In the genomic region with DNA sequence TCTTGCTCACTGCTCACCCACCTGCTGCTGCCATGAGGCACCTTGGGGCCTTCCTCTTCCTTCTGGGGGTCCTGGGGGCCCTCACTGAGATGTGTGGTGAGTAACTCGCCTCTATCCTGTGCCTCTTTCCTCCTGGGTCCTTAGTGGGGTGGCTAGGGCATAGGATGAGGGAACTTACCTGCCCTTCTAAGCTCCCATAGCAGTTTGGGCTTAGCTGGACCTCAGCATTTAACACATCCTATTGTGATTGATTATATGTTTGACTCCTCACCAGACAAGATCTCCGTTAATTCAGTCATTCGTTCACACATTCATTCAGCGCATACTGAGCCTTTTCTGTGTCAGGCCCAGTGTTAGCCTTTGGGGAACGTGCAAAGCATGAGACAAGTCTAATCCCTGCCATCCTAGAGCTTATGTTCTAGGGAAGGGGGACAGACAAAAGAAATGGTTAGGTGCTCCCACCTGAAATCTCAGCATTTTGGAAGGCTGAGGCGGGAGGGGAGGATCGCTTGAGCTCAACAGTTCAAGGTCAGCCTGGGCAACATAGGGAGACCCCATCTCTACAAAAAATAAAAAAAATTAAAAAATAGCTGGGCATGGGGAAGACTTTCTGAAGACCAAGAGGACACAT, we compare ENCODE assay signal across 8 cellular contexts. TPM values are rescaled to one million over a fixed set of nuclear protein-coding genes. Genes with fewer than 3 reads are reported as not detected.
DNase-seq lines count a peak whose midpoint lies in the region; ATAC-seq and TF ChIP-seq lines count a peak whose summit lies in the region.

No MANE protein-coding gene starts in this region.

- no peaks in the 10 kb centered on the region for H3K36me3 ChIP-seq in BJ (ENCODE audit: control insufficient read depth, insufficient read depth, low read length)
- H3K36me3 ChIP-seq in MM.1S (replicated peaks; ENCODE audit: insufficient read depth, low read length) = no peaks in the 10 kb centered on the region
- H3K36me3 ChIP-seq in ectodermal cell (ENCODE audit: control insufficient read depth, insufficient read depth, low read length) = peaks cover 10% of the 10 kb centered on the region

- no peaks in the 10 kb centered on the region for H3K9me3 Mint-ChIP-seq in nephron progenitor cell

- peaks cover 44% of the 10 kb centered on the region for H3K4me1 ChIP-seq in MM.1S (ENCODE audit: low read length)
- peaks cover 18% of the 10 kb centered on the region for H3K4me1 ChIP-seq in ectodermal cell (ENCODE audit: control insufficient read depth, insufficient read depth, low read length)

- WGBS in ectodermal cell, 2 experiments = 76 to 77% methylated on average over 6 to 7 of the region's 7 CpGs

- H3K27ac Mint-ChIP-seq in nephron progenitor cell = peak overlapping the region; percentile 69

- no peaks in the 10 kb centered on the region for H4K20me1 ChIP-seq in MM.1S (ENCODE audit: insufficient read depth, low read length)

- H3K27me3 Mint-ChIP-seq in nephron progenitor cell (ENCODE audit: low read depth, poor library complexity) = no peaks in the 10 kb centered on the region

- peaks cover 39% of the 10 kb centered on the region for H3F3A ChIP-seq in MM.1S (ENCODE audit: insufficient read depth, low read length)

- H3K4me1 Mint-ChIP-seq in nephron progenitor cell = peaks cover 54% of the 10 kb centered on the region

- POLR2A ChIA-PET in BJ (lab: Charles Lee) = no interaction called here

- peak overlapping the region; percentile 98 for H3K4me2 ChIP-seq in MM.1S (ENCODE audit: low read depth, low read length)

- H3K36me3 Mint-ChIP-seq in nephron progenitor cell (ENCODE audit: low read depth) = peaks cover 7% of the 10 kb centered on the region

- H3K4me3 Mint-ChIP-seq in nephron progenitor cell = peak overlapping the region; percentile 91

- H3K27ac ChIP-seq in MM.1S (ENCODE audit: low read length) = peak overlapping the region; percentile 90
- H3K27ac ChIP-seq in ectodermal cell (ENCODE audit: insufficient read depth, low read depth, low read length, poor library complexity, severe bottlenecking) = peak overlapping the region; percentile 97

- H3K79me2 ChIP-seq in MM.1S (ENCODE audit: low read length) = peaks cover 17% of the 10 kb centered on the region

- H3K9me3 ChIP-seq in MM.1S (replicated peaks; ENCODE audit: insufficient read depth, low read length) = no peaks in the 10 kb centered on the region
- no peaks in the 10 kb centered on the region for H3K9me3 ChIP-seq in ectodermal cell (ENCODE audit: control insufficient read depth, low read length)

- H3K27me3 ChIP-seq in BJ (ENCODE audit: control insufficient read depth, insufficient read depth, low read length) (no peaks in the 10 kb centered on the region), MM.1S (replicated peaks; ENCODE audit: insufficient read depth, low read length) (no peaks in the 10 kb centered on the region), ectodermal cell (ENCODE audit: control insufficient read depth, insufficient read depth, low read length, poor library complexity, severe bottlenecking) (no peaks in the 10 kb centered on the region)

- H3K9ac ChIP-seq in MM.1S (ENCODE audit: low read length) = peak overlapping the region; percentile 76

- ATAC-seq in GM18873 (IDR thresholded peaks at IDR 0.05; ENCODE audit: low FRiP score, unreplicated experiment) (no peak), GM21786 (IDR thresholded peaks at IDR 0.05; ENCODE audit: unreplicated experiment) (no peak)

- H3K9me2 ChIP-seq in MM.1S (replicated peaks; ENCODE audit: insufficient read depth, low read length) = no peaks in the 10 kb centered on the region

- peak overlapping the region; percentile 91; the same call in 1 of the 2 replicates for H2AFZ ChIP-seq in MM.1S (ENCODE audit: low read length)

- DNase-seq in BJ (ENCODE audit: low read depth) = no peak
- DNase-seq in MM.1S = no peak
- DNase-seq in nephron progenitor cell = no peak
- no peak for DNase-seq in activated CD4-positive, CD25-positive, alpha-beta regulatory T cell (lab: John Stamatoyannopoulos, UW)
- DNase-seq in NCI-H2196 (lab: John Stamatoyannopoulos, UW; ENCODE audit: unreplicated experiment) = no peak

- no peak for TF ChIP-seq CTCF in BJ (IDR thresholded peaks at IDR 0.05; ENCODE audit: insufficient read depth, low read depth, low read length)
- TF ChIP-seq CTCF in MM.1S (IDR thresholded peaks at IDR 0.05; ENCODE audit: low read length) = no peak
- no peak for TF ChIP-seq CTCF in nephron progenitor cell (IDR thresholded peaks at IDR 0.05)

- CTCF ChIA-PET in BJ (lab: Yijun Ruan, JAX) = interaction anchor here (0.5 to 3.2 kb wide), 3 partner anchors 17 to 353 kb away, joined by 4 to 13 read pairs (median 11); partner anchors contain the start of gene PES1

- peak overlapping the region; percentile 39; the same call in 1 of the 2 replicates for H3K4me3 ChIP-seq in BJ (ENCODE audit: low read depth, low read length)
- peak overlapping the region; percentile 75 for H3K4me3 ChIP-seq in MM.1S (ENCODE audit: low read length)
- H3K4me3 ChIP-seq in ectodermal cell (ENCODE audit: insufficient read depth, low read depth, low read length) = peak overlapping the region; percentile 41

RNA-seq across cellular contexts. Expression of gene TCN2, which starts 0.4 kb away (rescaled TPM):
- 9.1 and 15.8 TPM in 2 replicates for polyA plus RNA-seq in BJ (2011; rRNA removed)
- 3.0 and 3.9 TPM in 2 replicates for polyA minus RNA-seq in BJ (2011; rRNA and poly(A)+ RNA removed)
- polyA plus RNA-seq in ectodermal cell (2013, experiment 1 of 4) = 35.1 TPM
- 31.4 TPM for polyA plus RNA-seq in ectodermal cell (2013, experiment 2 of 4)
- 23.6 TPM for polyA plus RNA-seq in ectodermal cell (2013, experiment 3 of 4)
- 27.6 TPM for polyA plus RNA-seq in ectodermal cell (2013, experiment 4 of 4)

RNA-seq across cellular contexts. Expression of gene PES1, which starts 15.7 kb away (rescaled TPM):
- polyA plus RNA-seq in BJ (2011; rRNA removed) = 89.2 and 109 TPM in 2 replicates
- polyA minus RNA-seq in BJ (2011; rRNA and poly(A)+ RNA removed) = 77.9 and 144 TPM in 2 replicates
- 80.7 TPM for polyA plus RNA-seq in ectodermal cell (2013, experiment 1 of 4)
- polyA plus RNA-seq in ectodermal cell (2013, experiment 2 of 4) = 84.6 TPM
- 56.5 TPM for polyA plus RNA-seq in ectodermal cell (2013, experiment 3 of 4)
- 58.6 TPM for polyA plus RNA-seq in ectodermal cell (2013, experiment 4 of 4)

RNA-seq across cellular contexts. Expression of gene SLC35E4, which starts 28.2 kb away (rescaled TPM):
- polyA plus RNA-seq in BJ (2011; rRNA removed) = 2.9 and 4.9 TPM in 2 replicates
- polyA minus RNA-seq in BJ (2011; rRNA and poly(A)+ RNA removed) = 1.7 and 1.9 TPM in 2 replicates
- polyA plus RNA-seq in ectodermal cell (2013, experiment 1 of 4) = 2.8 TPM
- 2.3 TPM for polyA plus RNA-seq in ectodermal cell (2013, experiment 2 of 4)
- 2.4 TPM for polyA plus RNA-seq in ectodermal cell (2013, experiment 3 of 4)
- polyA plus RNA-seq in ectodermal cell (2013, experiment 4 of 4) = 2.7 TPM

RNA-seq across cellular contexts. Expression of gene GAL3ST1, which starts 33.0 kb away (rescaled TPM):
- polyA plus RNA-seq in BJ (2011; rRNA removed) = not detected in 2 replicates
- polyA minus RNA-seq in BJ (2011; rRNA and poly(A)+ RNA removed) = not detected in 2 replicates
- polyA plus RNA-seq in ectodermal cell (2013, experiment 1 of 4) = 9.5 TPM
- polyA plus RNA-seq in ectodermal cell (2013, experiment 2 of 4) = 7.5 TPM
- 6.8 TPM for polyA plus RNA-seq in ectodermal cell (2013, experiment 3 of 4)
- 5.9 TPM for polyA plus RNA-seq in ectodermal cell (2013, experiment 4 of 4)
